ENCODE assay signal across 2 cellular contexts in the genomic region with DNA sequence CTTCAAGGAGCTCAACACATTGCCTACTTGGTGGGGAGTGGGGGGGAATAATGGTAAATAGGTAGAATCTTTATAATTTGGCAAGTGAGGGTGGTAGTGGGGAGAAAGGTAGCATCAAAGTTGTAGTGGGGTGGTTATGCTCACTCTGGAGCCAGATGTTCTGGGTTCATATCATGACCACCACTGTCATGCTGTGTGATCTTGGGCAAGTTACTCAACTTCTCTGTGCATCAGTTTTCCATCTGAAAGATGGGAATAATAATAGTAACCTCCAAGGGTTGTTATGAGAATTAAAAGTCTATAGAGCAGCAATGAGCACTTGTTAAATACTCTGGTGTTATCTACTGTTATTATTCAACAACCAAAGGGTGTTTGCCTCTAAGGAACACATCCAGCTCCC.
TF ChIP-seq lines count a peak whose summit lies in the region.

No MANE protein-coding gene starts in this region.

TF ChIP-seq in GM23338, 12 proteins besides CTCF, POLR2A, EP300 and RAD21:
- TF ChIP-seq, protein P1, sequence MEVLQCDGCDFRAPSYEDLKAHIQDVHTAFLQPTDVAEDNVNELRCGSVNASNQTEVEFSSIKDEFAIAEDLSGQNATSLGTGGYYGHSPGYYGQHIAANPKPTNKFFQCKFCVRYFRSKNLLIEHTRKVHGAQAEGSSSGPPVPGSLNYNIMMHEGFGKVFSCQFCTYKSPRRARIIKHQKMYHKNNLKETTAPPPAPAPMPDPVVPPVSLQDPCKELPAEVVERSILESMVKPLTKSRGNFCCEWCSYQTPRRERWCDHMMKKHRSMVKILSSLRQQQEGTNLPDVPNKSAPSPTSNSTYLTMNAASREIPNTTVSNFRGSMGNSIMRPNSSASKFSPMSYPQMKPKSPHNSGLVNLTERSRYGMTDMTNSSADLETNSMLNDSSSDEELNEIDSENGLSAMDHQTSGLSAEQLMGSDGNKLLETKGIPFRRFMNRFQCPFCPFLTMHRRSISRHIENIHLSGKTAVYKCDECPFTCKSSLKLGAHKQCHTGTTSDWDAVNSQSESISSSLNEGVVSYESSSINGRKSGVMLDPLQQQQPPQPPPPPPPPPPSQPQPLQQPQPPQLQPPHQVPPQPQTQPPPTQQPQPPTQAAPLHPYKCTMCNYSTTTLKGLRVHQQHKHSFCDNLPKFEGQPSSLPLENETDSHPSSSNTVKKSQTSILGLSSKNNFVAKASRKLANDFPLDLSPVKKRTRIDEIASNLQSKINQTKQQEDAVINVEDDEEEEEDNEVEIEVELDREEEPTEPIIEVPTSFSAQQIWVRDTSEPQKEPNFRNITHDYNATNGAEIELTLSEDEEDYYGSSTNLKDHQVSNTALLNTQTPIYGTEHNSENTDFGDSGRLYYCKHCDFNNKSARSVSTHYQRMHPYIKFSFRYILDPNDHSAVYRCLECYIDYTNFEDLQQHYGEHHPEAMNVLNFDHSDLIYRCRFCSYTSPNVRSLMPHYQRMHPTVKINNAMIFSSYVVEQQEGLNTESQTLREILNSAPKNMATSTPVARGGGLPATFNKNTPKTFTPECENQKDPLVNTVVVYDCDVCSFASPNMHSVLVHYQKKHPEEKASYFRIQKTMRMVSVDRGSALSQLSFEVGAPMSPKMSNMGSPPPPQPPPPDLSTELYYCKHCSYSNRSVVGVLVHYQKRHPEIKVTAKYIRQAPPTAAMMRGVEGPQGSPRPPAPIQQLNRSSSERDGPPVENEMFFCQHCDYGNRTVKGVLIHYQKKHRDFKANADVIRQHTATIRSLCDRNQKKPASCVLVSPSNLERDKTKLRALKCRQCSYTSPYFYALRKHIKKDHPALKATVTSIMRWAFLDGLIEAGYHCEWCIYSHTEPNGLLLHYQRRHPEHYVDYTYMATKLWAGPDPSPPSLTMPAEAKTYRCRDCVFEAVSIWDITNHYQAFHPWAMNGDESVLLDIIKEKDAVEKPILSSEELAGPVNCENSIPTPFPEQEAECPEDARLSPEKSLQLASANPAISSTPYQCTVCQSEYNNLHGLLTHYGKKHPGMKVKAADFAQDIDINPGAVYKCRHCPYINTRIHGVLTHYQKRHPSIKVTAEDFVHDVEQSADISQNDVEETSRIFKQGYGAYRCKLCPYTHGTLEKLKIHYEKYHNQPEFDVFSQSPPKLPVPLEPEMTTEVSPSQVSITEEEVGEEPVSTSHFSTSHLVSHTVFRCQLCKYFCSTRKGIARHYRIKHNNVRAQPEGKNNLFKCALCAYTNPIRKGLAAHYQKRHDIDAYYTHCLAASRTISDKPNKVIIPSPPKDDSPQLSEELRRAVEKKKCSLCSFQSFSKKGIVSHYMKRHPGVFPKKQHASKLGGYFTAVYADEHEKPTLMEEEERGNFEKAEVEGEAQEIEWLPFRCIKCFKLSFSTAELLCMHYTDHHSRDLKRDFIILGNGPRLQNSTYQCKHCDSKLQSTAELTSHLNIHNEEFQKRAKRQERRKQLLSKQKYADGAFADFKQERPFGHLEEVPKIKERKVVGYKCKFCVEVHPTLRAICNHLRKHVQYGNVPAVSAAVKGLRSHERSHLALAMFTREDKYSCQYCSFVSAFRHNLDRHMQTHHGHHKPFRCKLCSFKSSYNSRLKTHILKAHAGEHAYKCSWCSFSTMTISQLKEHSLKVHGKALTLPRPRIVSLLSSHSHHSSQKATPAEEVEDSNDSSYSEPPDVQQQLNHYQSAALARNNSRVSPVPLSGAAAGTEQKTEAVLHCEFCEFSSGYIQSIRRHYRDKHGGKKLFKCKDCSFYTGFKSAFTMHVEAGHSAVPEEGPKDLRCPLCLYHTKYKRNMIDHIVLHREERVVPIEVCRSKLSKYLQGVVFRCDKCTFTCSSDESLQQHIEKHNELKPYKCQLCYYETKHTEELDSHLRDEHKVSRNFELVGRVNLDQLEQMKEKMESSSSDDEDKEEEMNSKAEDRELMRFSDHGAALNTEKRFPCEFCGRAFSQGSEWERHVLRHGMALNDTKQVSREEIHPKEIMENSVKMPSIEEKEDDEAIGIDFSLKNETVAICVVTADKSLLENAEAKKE (CRISPR knock-in tag; IDR thresholded peaks at IDR 0.05): no peak
- TF ChIP-seq POLR2AphosphoS5 (IDR thresholded peaks at IDR 0.05; ENCODE audit: low read depth): no peak
- TF ChIP-seq CREB1 (CRISPR knock-in tag; IDR thresholded peaks at IDR 0.05; ENCODE audit: low read depth): no peak
- no peak for TF ChIP-seq EZH2phosphoT487 (IDR thresholded peaks at IDR 0.05; ENCODE audit: unreplicated experiment)
- no peak for TF ChIP-seq NANOG (IDR thresholded peaks at IDR 0.05; ENCODE audit: borderline replicate concordance)
- no peak for TF ChIP-seq ZNF114 (CRISPR knock-in tag; IDR thresholded peaks at IDR 0.05)
- TF ChIP-seq STAT1 (IDR thresholded peaks at IDR 0.05; ENCODE audit: unreplicated experiment): no peak
- TF ChIP-seq ZNF331 (CRISPR knock-in tag; IDR thresholded peaks at IDR 0.05; ENCODE audit: low read depth): no peak

TF ChIP-seq in H1, 55 proteins besides CTCF, POLR2A, EP300 and RAD21:
- TF ChIP-seq ASH2L (IDR thresholded peaks at IDR 0.05; ENCODE audit: low read length) (no peak), KDM1A (IDR thresholded peaks at IDR 0.05; ENCODE audit: borderline replicate concordance, low read length) (peak; percentile 50; the same call in 1 of the 2 replicates)
